Comparison of ENCODE assay signal across 10 cellular contexts in the genomic region with DNA sequence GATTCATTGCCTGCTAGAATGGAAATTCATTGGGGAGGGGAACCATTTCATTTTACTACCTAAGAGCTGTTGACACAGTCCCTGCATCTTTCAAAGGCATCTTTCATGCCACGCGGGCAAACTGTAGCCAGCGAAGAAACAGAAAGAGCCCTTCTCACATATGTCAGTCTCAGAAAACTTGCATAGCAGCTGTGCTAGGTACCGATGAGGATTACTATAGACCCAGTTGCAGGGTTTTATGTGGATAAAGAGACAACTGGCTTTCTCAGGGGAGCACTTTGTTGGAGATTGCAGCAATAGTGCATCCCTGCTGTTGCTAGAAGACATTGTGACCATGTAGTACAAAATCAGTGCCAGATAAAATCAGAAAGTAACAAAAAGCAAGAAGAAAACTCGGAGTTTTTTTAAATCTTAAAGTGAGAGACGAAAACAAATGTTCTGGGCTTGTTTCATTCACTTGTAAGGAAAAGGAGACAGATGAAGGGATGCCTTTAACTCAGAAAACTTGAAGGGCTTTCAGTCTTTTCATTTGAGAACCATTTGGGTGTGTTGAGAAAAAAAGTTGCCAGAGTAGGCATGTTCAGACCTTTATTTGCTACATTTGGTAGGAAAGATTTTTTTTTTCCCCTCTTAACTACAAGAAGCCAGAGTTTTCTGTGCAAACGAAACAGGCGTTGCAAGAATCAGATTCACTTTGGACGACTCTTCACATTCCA.
A peak's percentile ranks its signal among the peaks of the same experiment; 100 is the strongest.
DNase-seq lines count a peak whose midpoint lies in the region; ATAC-seq and TF ChIP-seq lines count a peak whose summit lies in the region.
"Had no signal": no experiment of that assay in that cellular context is flagged by ENCODE, and none has a peak within 500 bp of the region (broad histone marks: within the 10 kb centered on the region; RNA-seq: fewer than 3 reads in every experiment).

No MANE protein-coding gene starts in this region.

- peak overlapping the region; percentile 59 for H3K27ac ChIP-seq in epithelial cell of prostate
- H3K27ac ChIP-seq in muscle layer of colon (ENCODE audit: low read depth, low read length), result peak overlapping the region; percentile 57
- H3K27ac ChIP-seq in upper lobe of right lung, result peak overlapping the region; percentile 77

- DNase-seq in NCI-H1092 treated with DMSO at 0.1 percent for 48 hours (lab: John Stamatoyannopoulos, UW) (peak; percentile 20), NCI-H1092 (lab: John Stamatoyannopoulos, UW) (no peak), epithelial cell of prostate (ENCODE audit: low read depth, low spot score) (no peak), upper lobe of right lung (no peak), GOT3 (lab: John Stamatoyannopoulos, UW) (no peak), SKM-1 treated with dmso at 0.1 percent for 144 hours (lab: John Stamatoyannopoulos, UW; ENCODE audit: unreplicated experiment) (no peak), SW 1271 (lab: John Stamatoyannopoulos, UW) (no peak)
- DNase-seq: ACHN, NCI-H2107 had no signal

- no peak for TF ChIP-seq CTCF in upper lobe of right lung (IDR thresholded peaks at IDR 0.05)

- H3K9me3 ChIP-seq in muscle layer of colon (ENCODE audit: low read length) (no peaks in the 10 kb centered on the region), upper lobe of right lung (no peaks in the 10 kb centered on the region)

- H3K4me3 ChIP-seq in muscle layer of colon (ENCODE audit: low read depth in 1 of 2, low read length in 2 of 2), result peak overlapping the region in 1 of 2 donors; percentile 53
- peak overlapping the region; percentile 45 for H3K4me3 ChIP-seq in upper lobe of right lung

- H3K4me1 ChIP-seq in muscle layer of colon (ENCODE audit: insufficient read depth, low read length) (peaks cover 3% of the 10 kb centered on the region), upper lobe of right lung (no peaks in the 10 kb centered on the region)

- H3K36me3 ChIP-seq in muscle layer of colon (ENCODE audit: insufficient read depth, low read length) (no peaks in the 10 kb centered on the region), upper lobe of right lung (no peaks in the 10 kb centered on the region)

- no peak for ATAC-seq in upper lobe of right lung

- intact Hi-C loops in upper lobe of right lung (cut with DNase I), result no loop called here

- H3K9ac ChIP-seq in muscle layer of colon (ENCODE audit: low read length), result no peak overlapping the region

- H3K27me3 ChIP-seq in muscle layer of colon (ENCODE audit: control insufficient read depth in 1 of 2, insufficient read depth in 2 of 2, low read length in 2 of 2), result no peaks in the 10 kb centered on the region
- no peaks in the 10 kb centered on the region for H3K27me3 ChIP-seq in upper lobe of right lung
